10 cellular contexts compared by ENCODE assay signal in the genomic region with DNA sequence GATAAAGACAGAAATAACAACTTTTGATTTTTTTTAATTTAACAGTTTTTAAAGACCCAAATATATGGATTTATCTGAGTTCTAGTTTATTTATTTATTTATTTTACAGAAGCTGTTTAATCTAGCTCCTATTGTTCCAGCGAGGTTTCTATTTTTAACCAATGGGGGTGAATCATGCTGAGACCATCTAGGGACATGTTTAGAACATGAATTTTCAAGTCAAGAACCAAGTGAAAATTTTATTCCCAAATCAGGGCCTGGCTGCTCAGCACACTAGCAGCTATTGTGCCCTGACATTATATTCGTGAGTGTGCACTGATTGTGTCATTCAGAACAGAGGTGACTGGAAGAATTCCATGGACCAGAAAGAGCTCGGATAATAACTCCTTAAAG. TPM values are rescaled to one million over a fixed set of nuclear protein-coding genes. Genes with fewer than 3 reads are reported as not detected.
DNase-seq lines count a peak whose midpoint lies in the region; ATAC-seq and TF ChIP-seq lines count a peak whose summit lies in the region.
"Had no signal": no experiment of that assay in that cellular context is flagged by ENCODE, and none has a peak within 500 bp of the region (broad histone marks: within the 10 kb centered on the region; RNA-seq: fewer than 3 reads in every experiment).

No MANE protein-coding gene starts in this region.

- H3K27ac ChIP-seq in mesenchymal stem cell (ENCODE audit: low read length, poor library complexity, severe bottlenecking) = no peak overlapping the region
- peak overlapping the region in 3 of 4 donors; percentile 34 to 73 (median 63) for H3K27ac ChIP-seq in tibial nerve

- H4K8ac ChIP-seq in mesenchymal stem cell (ENCODE audit: low read length) = no peak overlapping the region

- peak overlapping the region; percentile 19 for H2AK5ac ChIP-seq in mesenchymal stem cell (ENCODE audit: low read length, severe bottlenecking)

- no peaks in the 10 kb centered on the region for H3K36me3 Mint-ChIP-seq in activated T-cell treated with anti-CD3 and anti-CD28 coated beads, Interleukin-2, amount 50 U/mL, for 24 hours (ENCODE audit: low read depth)
- H3K36me3 Mint-ChIP-seq in chondrocyte (ENCODE audit: low read depth) = no peaks in the 10 kb centered on the region

- 55% methylated on average over 3 of the region's 3 CpGs for WGBS in mesenchymal stem cell
- 26 to 35% methylated on average over 3 of the region's 3 CpGs for WGBS in tibial nerve, 2 donors

- peak in 1 of 2 donors; percentile 15 for TF ChIP-seq EP300 in tibial nerve (IDR thresholded peaks at IDR 0.05)

- H3K4me2 ChIP-seq in mesenchymal stem cell (ENCODE audit: low read length, poor library complexity, severe bottlenecking) = no peak overlapping the region

- H2AFZ ChIP-seq in mesenchymal stem cell (ENCODE audit: low read depth, low read length) = no peak overlapping the region

- peak overlapping the region; percentile 38 for H2BK5ac ChIP-seq in mesenchymal stem cell (ENCODE audit: low read depth, low read length, poor library complexity, severe bottlenecking)

- H3K14ac ChIP-seq in mesenchymal stem cell (ENCODE audit: low read length in 2 of 2) = no peak overlapping the region

- H3K4me1 ChIP-seq in mesenchymal stem cell (ENCODE audit: control insufficient read depth, insufficient read depth, low read depth, low read length) (peaks cover 4% of the 10 kb centered on the region), tibial nerve (peaks cover 0 to 28% (median 5%) of the 10 kb centered on the region in 4 donors)

- no peaks in the 10 kb centered on the region for H3K27me3 ChIP-seq in mesenchymal stem cell (ENCODE audit: control insufficient read depth in 1 of 2, insufficient read depth in 1 of 2, low read length in 2 of 2)
- H3K27me3 ChIP-seq in tibial nerve = no peaks in the 10 kb centered on the region

- ATAC-seq in GM18873 (IDR thresholded peaks at IDR 0.05; ENCODE audit: low FRiP score, unreplicated experiment) = no peak

- no peaks in the 10 kb centered on the region for H3K27me3 Mint-ChIP-seq in activated T-cell treated with anti-CD3 and anti-CD28 coated beads, Interleukin-2, amount 50 U/mL, for 24 hours
- H3K27me3 Mint-ChIP-seq in chondrocyte (ENCODE audit: low read depth) = no peaks in the 10 kb centered on the region

- H3K9me3 Mint-ChIP-seq in activated T-cell treated with anti-CD3 and anti-CD28 coated beads, Interleukin-2, amount 50 U/mL, for 24 hours = no peaks in the 10 kb centered on the region
- H3K9me3 Mint-ChIP-seq in chondrocyte (ENCODE audit: low read depth) = no peaks in the 10 kb centered on the region

- H3K4me3 ChIP-seq in mesenchymal stem cell (ENCODE audit: insufficient read depth in 1 of 2, low read depth in 1 of 2, low read length in 2 of 2) (peak overlapping the region in 1 of 2 experiments; percentile 13), tibial nerve (no peak overlapping the region)

- TF ChIP-seq CTCF in chondrocyte (IDR thresholded peaks at IDR 0.05) = no peak
- TF ChIP-seq CTCF in tibial nerve (IDR thresholded peaks at IDR 0.05) = no peak

- TF ChIP-seq POLR2A in tibial nerve (IDR thresholded peaks at IDR 0.05) = no peak

- no peak for DNase-seq in activated T-cell treated with anti-CD3 and anti-CD28 coated beads, Interleukin-2, amount 50 U/mL, for 24 hours
- DNase-seq in activated T-cell treated with anti-CD3 and anti-CD28 coated beads for 4 hours (no peak), chondrocyte (ENCODE audit: low spot score) (no peak), mesenchymal stem cell (peak; percentile 36), tibial nerve (ENCODE audit: low spot score in 2 of 2) (no peak), SHP77 treated with DMSO at 0.1 percent for 48 hours (lab: John Stamatoyannopoulos, UW) (no peak), NCI-H526 treated with DMSO at 0.1 percent for 48 hours (lab: John Stamatoyannopoulos, UW) (no peak)
- DNase-seq: 8988T, NCI-H774 had no signal

- no peaks in the 10 kb centered on the region for H3K79me1 ChIP-seq in mesenchymal stem cell (replicated peaks; ENCODE audit: low read length, poor library complexity, severe bottlenecking)

- H3K27ac Mint-ChIP-seq in activated T-cell treated with anti-CD3 and anti-CD28 coated beads, Interleukin-2, amount 50 U/mL, for 24 hours = no peak overlapping the region
- peak overlapping the region; percentile 80 for H3K27ac Mint-ChIP-seq in chondrocyte (ENCODE audit: unreplicated experiment)

- no peak overlapping the region for H3K23ac ChIP-seq in mesenchymal stem cell (ENCODE audit: low read length in 2 of 2)

- H2BK120ac ChIP-seq in mesenchymal stem cell (ENCODE audit: low read depth, low read length) = no peak overlapping the region

- H3K4me1 Mint-ChIP-seq in activated T-cell treated with anti-CD3 and anti-CD28 coated beads, Interleukin-2, amount 50 U/mL, for 24 hours (ENCODE audit: low read depth) = peaks cover 63% of the 10 kb centered on the region
- H3K4me1 Mint-ChIP-seq in chondrocyte (ENCODE audit: low read depth) = peaks cover 41% of the 10 kb centered on the region

- peak overlapping the region; percentile 53 for H3K4me3 Mint-ChIP-seq in activated T-cell treated with anti-CD3 and anti-CD28 coated beads, Interleukin-2, amount 50 U/mL, for 24 hours
- peak overlapping the region; percentile 17 for H3K4me3 Mint-ChIP-seq in chondrocyte (ENCODE audit: unreplicated experiment)

- H3K4ac ChIP-seq in mesenchymal stem cell (ENCODE audit: low read depth in 1 of 2, low read length in 2 of 2) = no peak overlapping the region

- no peak overlapping the region for H4K91ac ChIP-seq in mesenchymal stem cell (ENCODE audit: low read length)

- no peak overlapping the region for H2BK15ac ChIP-seq in mesenchymal stem cell (ENCODE audit: low read depth, poor library complexity, severe bottlenecking)

- H3K9ac ChIP-seq in mesenchymal stem cell (ENCODE audit: low read length) = peak overlapping the region; percentile 75

- no peak overlapping the region for H2BK12ac ChIP-seq in mesenchymal stem cell (ENCODE audit: low read length in 2 of 2)

- H3K18ac ChIP-seq in mesenchymal stem cell (ENCODE audit: low read depth in 1 of 2, low read length in 2 of 2) = no peak overlapping the region

- no peaks in the 10 kb centered on the region for H3K36me3 ChIP-seq in mesenchymal stem cell (ENCODE audit: control insufficient read depth in 1 of 2, insufficient read depth in 2 of 2, low read depth in 1 of 2, low read length in 2 of 2)
- no peaks in the 10 kb centered on the region for H3K36me3 ChIP-seq in tibial nerve

- H3K9me3 ChIP-seq in mesenchymal stem cell (ENCODE audit: control insufficient read depth, low read length) (no peaks in the 10 kb centered on the region), tibial nerve (no peaks in the 10 kb centered on the region)

RNA-seq across cellular contexts. Expression of a gene that starts 24.6 kb away (rescaled TPM):
- total RNA-seq in chondrocyte (20.1 to 21.7 TPM (median 21.0 TPM) in 3 replicates), tibial nerve (1 to 10 TPM; 1.5 to 8.4 (median 4.3) TPM)
- polyA plus RNA-seq in mesenchymal stem cell (2013, experiment 1 of 2) = 0.10 TPM
- polyA plus RNA-seq in mesenchymal stem cell (2013, experiment 2 of 2) = 0.14 TPM
